ENCODE assay signal across 13 cellular contexts in the genomic region with DNA sequence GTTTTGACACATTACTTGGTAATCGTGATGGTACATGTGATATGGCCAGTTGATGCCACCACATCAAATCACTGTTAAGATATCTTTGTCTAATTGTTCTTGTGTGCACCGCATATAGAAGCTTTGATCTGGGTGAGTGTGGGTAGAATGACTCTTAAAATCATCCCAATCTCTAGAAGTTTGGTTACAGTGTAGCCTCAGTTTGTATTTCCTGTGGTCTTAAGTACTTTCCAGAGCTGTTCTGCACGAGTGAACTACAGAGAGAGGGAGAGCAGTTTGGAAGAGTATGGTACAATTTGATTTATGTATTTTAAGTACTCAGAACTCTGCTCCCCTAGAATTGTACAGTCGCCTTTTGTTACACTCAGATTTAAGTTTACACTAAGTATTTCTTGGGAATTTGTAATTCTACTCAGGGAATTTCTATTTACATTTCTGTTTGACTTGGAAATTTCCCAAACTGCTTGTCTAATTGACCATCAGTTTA. TPM values are rescaled to one million over a fixed set of nuclear protein-coding genes. Genes with fewer than 3 reads are reported as not detected.
DNase-seq lines count a peak whose midpoint lies in the region; ATAC-seq and TF ChIP-seq lines count a peak whose summit lies in the region.
"Had no signal": no experiment of that assay in that cellular context is flagged by ENCODE, and none has a peak within 500 bp of the region (broad histone marks: within the 10 kb centered on the region; RNA-seq: fewer than 3 reads in every experiment).

No MANE protein-coding gene starts in this region.

- POLR2A ChIA-PET in SK-N-SH (lab: Yijun Ruan, JAX), result no interaction called here

- H3K27me3 Mint-ChIP-seq in chondrocyte (ENCODE audit: low read depth), result no peaks in the 10 kb centered on the region
- H3K27me3 Mint-ChIP-seq: activated CD4-positive, alpha-beta memory T cell treated with anti-CD3 and anti-CD28 coated beads for 36 hours had no signal

- 59% methylated on average over 4 of the region's 4 CpGs for whole genome bisulfite sequencing in SK-N-SH (ENCODE audit: low lambda C conversion rate)
- WGBS in trophoblast cell (ENCODE audit: extremely low coverage, insufficient coverage, insufficient read length), result no CpG with 5 or more reads among the region's 4 CpGs

- no peak overlapping the region for H2BK120ac ChIP-seq in trophoblast cell (ENCODE audit: insufficient read depth, low read length, poor library complexity)

- H2BK5ac ChIP-seq in trophoblast cell (ENCODE audit: low read depth, low read length, poor library complexity), result no peak overlapping the region

- no peaks in the 10 kb centered on the region for H3K9me3 Mint-ChIP-seq in chondrocyte (ENCODE audit: low read depth)
- H3K9me3 Mint-ChIP-seq: activated CD4-positive, alpha-beta memory T cell treated with anti-CD3 and anti-CD28 coated beads for 36 hours had no signal

- TF ChIP-seq CTCF in SK-N-SH (IDR thresholded peaks at IDR 0.05), result no peak
- TF ChIP-seq CTCF in chondrocyte (IDR thresholded peaks at IDR 0.05), result no peak

- H3K4me1 Mint-ChIP-seq in chondrocyte (ENCODE audit: low read depth), result peaks cover 64% of the 10 kb centered on the region

- H4K91ac ChIP-seq in trophoblast cell (ENCODE audit: low read depth, low read length), result no peak overlapping the region

- H3K18ac ChIP-seq in trophoblast cell (ENCODE audit: low read length), result no peak overlapping the region

- no peak for TF ChIP-seq EP300 in SK-N-SH (IDR thresholded peaks at IDR 0.05; ENCODE audit: borderline replicate concordance in 1 of 2, low read depth in 1 of 2, low read length in 1 of 2)

- no peak overlapping the region for H3K4me3 Mint-ChIP-seq in chondrocyte (ENCODE audit: unreplicated experiment)
- H3K4me3 Mint-ChIP-seq: activated CD4-positive, alpha-beta memory T cell treated with anti-CD3 and anti-CD28 coated beads for 36 hours had no signal

- no peaks in the 10 kb centered on the region for H3K79me1 ChIP-seq in trophoblast cell (ENCODE audit: low read length)

- H3K79me2 ChIP-seq in SK-N-SH (ENCODE audit: insufficient read depth) (peaks cover 100% of the 10 kb centered on the region), trophoblast cell (ENCODE audit: control insufficient read depth, insufficient read depth, low read length, poor library complexity) (peaks cover 6% of the 10 kb centered on the region)

- H3K4ac ChIP-seq in trophoblast cell (ENCODE audit: low read depth, low read length), result peak overlapping the region; percentile 47

- no peak overlapping the region for H2AK5ac ChIP-seq in trophoblast cell (ENCODE audit: low read length)

- H3K9me3 ChIP-seq in SK-N-SH, result no peaks in the 10 kb centered on the region; the same call in 1 of the 2 replicates
- peaks cover 4% of the 10 kb centered on the region for H3K9me3 ChIP-seq in trophoblast cell (ENCODE audit: insufficient read depth, low read depth, low read length)
- H3K9me3 ChIP-seq: HAP-1 had no signal

- no peak overlapping the region for H4K12ac ChIP-seq in trophoblast cell (ENCODE audit: low read depth, low read length)

- H3K27ac Mint-ChIP-seq in chondrocyte (ENCODE audit: unreplicated experiment), result peak overlapping the region; percentile 1
- H3K27ac Mint-ChIP-seq: activated CD4-positive, alpha-beta memory T cell treated with anti-CD3 and anti-CD28 coated beads for 36 hours had no signal

- TF ChIP-seq RAD21 in SK-N-SH (IDR thresholded peaks at IDR 0.05; ENCODE audit: low read length), result no peak

- CTCF ChIA-PET in SK-N-SH (lab: Yijun Ruan, JAX), result interaction anchor here (0.8 to 2.2 kb wide), 2 partner anchors 13 to 212 kb away, joined by 3 to 9 read pairs; no protein-coding TSS in a partner anchor

- no peaks in the 10 kb centered on the region for H3K9me2 ChIP-seq in SK-N-SH

- no peaks in the 10 kb centered on the region for H3K36me3 Mint-ChIP-seq in chondrocyte (ENCODE audit: low read depth)

- H3K4me3 ChIP-seq in SK-N-SH (ENCODE audit: low read depth in 2 of 2, low read length in 1 of 2), result no peak overlapping the region
- no peak overlapping the region for H3K4me3 ChIP-seq in trophoblast cell (ENCODE audit: low read depth, low read length)
- H3K4me3 ChIP-seq: HAP-1, lung had no signal

- H3K36me3 ChIP-seq in SK-N-SH (replicated peaks in 1 of 2; ENCODE audit: control insufficient read depth in 1 of 2, insufficient read depth in 2 of 2, low read length in 1 of 2) (no peaks in the 10 kb centered on the region), trophoblast cell (ENCODE audit: control insufficient read depth in 1 of 2, insufficient read depth in 2 of 2, low read length in 2 of 2) (no peaks in the 10 kb centered on the region)
- H3K36me3 ChIP-seq: HAP-1 had no signal

- DNase-seq in activated CD8-positive, alpha-beta memory T cell treated with anti-CD3 and anti-CD28 coated beads, Interleukin-2, amount 50 U/mL, for 1 hour (ENCODE audit: extremely low read depth), result peak; percentile 35
- DNase-seq in activated CD8-positive, alpha-beta memory T cell treated with anti-CD3 and anti-CD28 coated beads, Interleukin-2, amount 50 U/mL, for 4 hours, result no peak
- DNase-seq in SK-N-SH, result no peak
- DNase-seq in chondrocyte (ENCODE audit: low spot score), result no peak
- DNase-seq in trophoblast cell, result no peak
- no peak for DNase-seq in occipital lobe (lab: John Stamatoyannopoulos, UW)
- DNase-seq: activated CD4-positive, alpha-beta memory T cell treated with anti-CD3 and anti-CD28 coated beads for 36 hours; NCI-H2171 treated with DMSO at 0.1 percent for 48 hours; RPMI8226 had no signal

- H4K20me1 ChIP-seq in SK-N-SH (ENCODE audit: insufficient read depth), result peaks cover 78% of the 10 kb centered on the region

- H4K8ac ChIP-seq in trophoblast cell (ENCODE audit: low read depth, low read length), result no peak overlapping the region

- no peak overlapping the region for H3K14ac ChIP-seq in trophoblast cell (ENCODE audit: low read length)

- H3K4me2 ChIP-seq in SK-N-SH, result peak overlapping the region; percentile 45; the same call in 1 of the 2 replicates
- no peak overlapping the region for H3K4me2 ChIP-seq in trophoblast cell (ENCODE audit: low read length)

- H3K27ac ChIP-seq in SK-N-SH (ENCODE audit: low read depth in 2 of 2, low read length in 1 of 2) (peak overlapping the region in 1 of 2 experiments; percentile 49; a peak in 1 of 4 replicates), trophoblast cell (ENCODE audit: low read depth, low read length) (no peak overlapping the region)

- H3K23ac ChIP-seq in trophoblast cell (ENCODE audit: low read length), result no peak overlapping the region

- H2AFZ ChIP-seq in SK-N-SH (ENCODE audit: low read depth) (no peak overlapping the region), trophoblast cell (ENCODE audit: insufficient read depth, low read length, poor library complexity) (no peak overlapping the region)

- ATAC-seq in GM19397 (IDR thresholded peaks at IDR 0.05; ENCODE audit: unreplicated experiment) (no peak), HG03439 (IDR thresholded peaks at IDR 0.05; ENCODE audit: unreplicated experiment) (no peak)

- H3K4me1 ChIP-seq in SK-N-SH (ENCODE audit: control insufficient read depth in 1 of 2, insufficient read depth in 2 of 2, low read depth in 1 of 2, low read length in 1 of 2) (peaks cover 10 to 34% of the 10 kb centered on the region in 2 experiments; a peak in 3 of 4 replicates), trophoblast cell (ENCODE audit: control insufficient read depth in 1 of 2, insufficient read depth in 2 of 2, low read length in 2 of 2) (no peaks in the 10 kb centered on the region)

- H3K27me3 ChIP-seq in SK-N-SH (ENCODE audit: insufficient read depth), result no peaks in the 10 kb centered on the region
- no peaks in the 10 kb centered on the region for H3K27me3 ChIP-seq in trophoblast cell (ENCODE audit: insufficient read depth, low read length)

- H3K9ac ChIP-seq in SK-N-SH (no peak overlapping the region), trophoblast cell (ENCODE audit: low read length) (no peak overlapping the region)

- H3F3A ChIP-seq in SK-N-SH (replicated peaks; ENCODE audit: insufficient read depth), result peaks cover 16% of the 10 kb centered on the region

- no peak overlapping the region for H2BK12ac ChIP-seq in trophoblast cell (ENCODE audit: low read length)

TF ChIP-seq in SK-N-SH, 30 proteins besides CTCF, POLR2A, EP300 and RAD21:
- no peak for TF ChIP-seq GATA2 (CRISPR knock-in tag; IDR thresholded peaks at IDR 0.05)
- no peak for TF ChIP-seq FOXJ3 (CRISPR knock-in tag; IDR thresholded peaks at IDR 0.05)

RNA-seq across cellular contexts. Expression of a gene that starts 37.5 kb away (rescaled TPM):
- polyA plus RNA-seq in SK-N-SH (2012; rRNA removed), result 31.6 and 31.8 TPM in 2 replicates
- polyA plus RNA-seq in SK-N-SH (2012; cell fraction: cytosol; rRNA removed), result 29.1 and 31.1 TPM in 2 replicates
- 27.0 and 35.2 TPM in 2 replicates for polyA plus RNA-seq in SK-N-SH (2012; cell fraction: nucleus; rRNA removed)
- total RNA-seq in chondrocyte (31.7 to 47.1 TPM (median 43.9 TPM) in 3 replicates), occipital lobe (19.2 TPM)
- 31.3 and 32.6 TPM in 2 replicates for polyA plus RNA-seq in trophoblast cell (2013)
